ENCODE assay signal across 1 cellular context in the genomic region with DNA sequence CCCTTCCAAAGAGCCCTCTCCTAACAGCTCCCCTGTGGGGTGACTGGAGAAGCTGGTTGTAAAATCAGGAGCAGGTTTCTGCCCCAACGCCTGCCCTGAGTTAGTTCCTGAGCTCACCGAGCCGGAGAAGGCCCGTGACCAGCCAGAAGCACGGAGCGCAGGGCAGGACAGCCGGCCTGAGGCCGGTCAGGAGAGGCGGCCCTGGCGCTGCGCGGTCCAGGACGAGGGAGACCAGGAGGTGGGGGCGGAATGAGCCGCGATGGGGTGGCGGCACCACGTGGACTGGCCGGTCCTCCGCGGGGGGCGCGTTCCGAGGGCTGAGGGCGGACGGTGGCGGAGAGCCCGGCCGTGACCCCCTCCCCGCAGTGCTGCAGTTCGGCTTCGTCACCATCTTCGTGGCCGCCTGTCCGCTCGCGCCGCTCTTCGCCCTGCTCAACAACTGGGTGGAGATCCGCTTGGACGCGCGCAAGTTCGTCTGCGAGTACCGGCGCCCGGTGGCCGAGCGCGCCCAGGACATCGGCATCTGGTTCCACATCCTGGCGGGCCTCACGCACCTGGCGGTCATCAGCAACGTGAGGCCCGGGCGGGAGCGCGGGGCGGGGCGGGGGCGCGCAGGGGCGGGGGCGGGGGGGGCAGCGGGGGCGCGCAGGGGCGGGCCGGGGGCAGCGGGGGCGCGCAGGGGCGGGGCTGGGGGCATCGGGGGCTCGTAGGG.
A peak's percentile ranks its signal among the peaks of the same experiment; 100 is the strongest.
TF ChIP-seq lines count a peak whose summit lies in the region.

No MANE protein-coding gene starts in this region.

TF ChIP-seq in HepG2, 621 proteins besides CTCF, POLR2A, EP300 and RAD21 (continued from another document and continues in another):
- TF ChIP-seq, protein P1, sequence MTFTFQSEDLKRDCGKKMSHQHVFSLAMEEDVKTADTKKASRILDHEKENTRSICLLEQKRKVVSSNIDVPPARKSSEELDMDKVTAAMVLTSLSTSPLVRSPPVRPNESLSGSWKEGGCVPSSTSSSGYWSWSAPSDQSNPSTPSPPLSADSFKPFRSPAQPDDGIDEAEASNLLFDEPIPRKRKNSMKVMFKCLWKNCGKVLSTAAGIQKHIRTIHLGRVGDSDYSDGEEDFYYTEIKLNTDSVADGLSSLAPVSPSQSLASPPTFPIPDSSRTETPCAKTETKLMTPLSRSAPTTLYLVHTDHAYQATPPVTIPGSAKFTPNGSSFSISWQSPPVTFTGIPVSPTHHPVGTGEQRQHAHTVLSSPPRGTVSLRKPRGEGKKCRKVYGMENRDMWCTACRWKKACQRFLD (CRISPR knock-in tag; IDR thresholded peaks at IDR 0.05; ENCODE audit: borderline replicate concordance), result peak; percentile 91; the same call in 1 of the 2 replicates
- TF ChIP-seq ZC3H13 (CRISPR knock-in tag; IDR thresholded peaks at IDR 0.05) (peak; percentile 88; the same call in 1 of the 2 replicates), SOX13 (IDR thresholded peaks at IDR 0.05) (no peak), SOX13 (CRISPR knock-in tag; conservative IDR thresholded peaks at IDR 0.05 in 1 of 2, IDR thresholded peaks at IDR 0.05 in 1 of 2) (peak in 1 of 2 experiments; percentile 41; a peak in 1 of 4 replicates), ZFP1 (CRISPR knock-in tag; IDR thresholded peaks at IDR 0.05) (no peak), MATR3 (CRISPR knock-in tag; IDR thresholded peaks at IDR 0.05) (no peak), ZNF792 (CRISPR knock-in tag; IDR thresholded peaks at IDR 0.05) (peak; percentile 37; the same call in 1 of the 2 replicates), ZNF850 (CRISPR knock-in tag; conservative IDR thresholded peaks at IDR 0.05) (no peak), ARNTL (CRISPR knock-in tag; IDR thresholded peaks at IDR 0.05) (peak; percentile 96), GPN1 (CRISPR knock-in tag; IDR thresholded peaks at IDR 0.05; ENCODE audit: borderline replicate concordance) (no peak), ZKSCAN1 (IDR thresholded peaks at IDR 0.05; ENCODE audit: low read length) (no peak), ZNF282 (IDR thresholded peaks at IDR 0.05; ENCODE audit: partially characterized antibody) (no peak), NBN (conservative IDR thresholded peaks at IDR 0.05) (no peak), HDAC1 (CRISPR knock-in tag; IDR thresholded peaks at IDR 0.05) (peak; percentile 81), HHEX (CRISPR knock-in tag; IDR thresholded peaks at IDR 0.05) (no peak), KDM5B (CRISPR knock-in tag; IDR thresholded peaks at IDR 0.05; ENCODE audit: borderline replicate concordance) (peak; percentile 97), PAX8 (CRISPR knock-in tag; IDR thresholded peaks at IDR 0.05; ENCODE audit: borderline replicate concordance) (0 out of 2 replicates have a peak, but pooled peaks have one; percentile 45), ZSCAN22 (CRISPR knock-in tag; IDR thresholded peaks at IDR 0.05) (no peak), PHF5A (CRISPR knock-in tag; IDR thresholded peaks at IDR 0.05; ENCODE audit: low read depth, unreplicated experiment) (peak; percentile 3), NFATC3 (CRISPR knock-in tag; IDR thresholded peaks at IDR 0.05) (no peak), BRD4 (CRISPR knock-in tag; IDR thresholded peaks at IDR 0.05) (peak; percentile 81), MXI1 (IDR thresholded peaks at IDR 0.05; ENCODE audit: borderline replicate concordance, low read depth, low read length) (peak; percentile 79; the same call in 2 of the 3 replicates), NFYC (CRISPR knock-in tag; IDR thresholded peaks at IDR 0.05) (no peak; the same call in 1 of the 2 replicates), ZNF598 (CRISPR knock-in tag; IDR thresholded peaks at IDR 0.05; ENCODE audit: borderline replicate concordance) (peak; percentile 85; the same call in 1 of the 2 replicates), GABPB1 (CRISPR knock-in tag; IDR thresholded peaks at IDR 0.05) (peak; percentile 80)
- TF ChIP-seq, protein P2, sequence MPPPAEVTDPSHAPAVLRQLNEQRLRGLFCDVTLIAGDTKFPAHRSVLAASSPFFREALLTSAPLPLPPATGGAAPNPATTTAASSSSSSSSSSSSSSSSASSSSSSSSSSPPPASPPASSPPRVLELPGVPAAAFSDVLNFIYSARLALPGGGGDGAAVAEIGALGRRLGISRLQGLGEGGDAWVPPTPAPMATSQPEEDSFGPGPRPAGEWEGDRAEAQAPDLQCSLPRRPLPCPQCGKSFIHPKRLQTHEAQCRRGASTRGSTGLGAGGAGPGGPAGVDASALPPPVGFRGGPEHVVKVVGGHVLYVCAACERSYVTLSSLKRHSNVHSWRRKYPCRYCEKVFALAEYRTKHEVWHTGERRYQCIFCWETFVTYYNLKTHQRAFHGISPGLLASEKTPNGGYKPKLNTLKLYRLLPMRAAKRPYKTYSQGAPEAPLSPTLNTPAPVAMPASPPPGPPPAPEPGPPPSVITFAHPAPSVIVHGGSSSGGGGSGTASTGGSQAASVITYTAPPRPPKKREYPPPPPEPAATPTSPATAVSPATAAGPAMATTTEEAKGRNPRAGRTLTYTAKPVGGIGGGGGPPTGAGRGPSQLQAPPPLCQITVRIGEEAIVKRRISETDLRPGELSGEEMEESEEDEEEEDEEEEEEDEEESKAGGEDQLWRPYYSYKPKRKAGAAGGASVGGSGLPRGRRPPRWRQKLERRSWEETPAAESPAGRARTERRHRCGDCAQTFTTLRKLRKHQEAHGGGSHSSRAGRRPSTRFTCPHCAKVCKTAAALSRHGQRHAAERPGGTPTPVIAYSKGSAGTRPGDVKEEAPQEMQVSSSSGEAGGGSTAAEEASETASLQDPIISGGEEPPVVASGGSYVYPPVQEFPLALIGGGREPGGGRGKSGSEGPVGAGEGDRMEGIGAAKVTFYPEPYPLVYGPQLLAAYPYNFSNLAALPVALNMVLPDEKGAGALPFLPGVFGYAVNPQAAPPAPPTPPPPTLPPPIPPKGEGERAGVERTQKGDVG (CRISPR knock-in tag; IDR thresholded peaks at IDR 0.05; ENCODE audit: borderline replicate concordance), result no peak
- TF ChIP-seq, protein P3, sequence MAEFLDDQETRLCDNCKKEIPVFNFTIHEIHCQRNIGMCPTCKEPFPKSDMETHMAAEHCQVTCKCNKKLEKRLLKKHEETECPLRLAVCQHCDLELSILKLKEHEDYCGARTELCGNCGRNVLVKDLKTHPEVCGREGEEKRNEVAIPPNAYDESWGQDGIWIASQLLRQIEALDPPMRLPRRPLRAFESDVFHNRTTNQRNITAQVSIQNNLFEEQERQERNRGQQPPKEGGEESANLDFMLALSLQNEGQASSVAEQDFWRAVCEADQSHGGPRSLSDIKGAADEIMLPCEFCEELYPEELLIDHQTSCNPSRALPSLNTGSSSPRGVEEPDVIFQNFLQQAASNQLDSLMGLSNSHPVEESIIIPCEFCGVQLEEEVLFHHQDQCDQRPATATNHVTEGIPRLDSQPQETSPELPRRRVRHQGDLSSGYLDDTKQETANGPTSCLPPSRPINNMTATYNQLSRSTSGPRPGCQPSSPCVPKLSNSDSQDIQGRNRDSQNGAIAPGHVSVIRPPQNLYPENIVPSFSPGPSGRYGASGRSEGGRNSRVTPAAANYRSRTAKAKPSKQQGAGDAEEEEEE (CRISPR knock-in tag; IDR thresholded peaks at IDR 0.05; ENCODE audit: borderline replicate concordance), result peak; percentile 94
- TF ChIP-seq, protein P4, sequence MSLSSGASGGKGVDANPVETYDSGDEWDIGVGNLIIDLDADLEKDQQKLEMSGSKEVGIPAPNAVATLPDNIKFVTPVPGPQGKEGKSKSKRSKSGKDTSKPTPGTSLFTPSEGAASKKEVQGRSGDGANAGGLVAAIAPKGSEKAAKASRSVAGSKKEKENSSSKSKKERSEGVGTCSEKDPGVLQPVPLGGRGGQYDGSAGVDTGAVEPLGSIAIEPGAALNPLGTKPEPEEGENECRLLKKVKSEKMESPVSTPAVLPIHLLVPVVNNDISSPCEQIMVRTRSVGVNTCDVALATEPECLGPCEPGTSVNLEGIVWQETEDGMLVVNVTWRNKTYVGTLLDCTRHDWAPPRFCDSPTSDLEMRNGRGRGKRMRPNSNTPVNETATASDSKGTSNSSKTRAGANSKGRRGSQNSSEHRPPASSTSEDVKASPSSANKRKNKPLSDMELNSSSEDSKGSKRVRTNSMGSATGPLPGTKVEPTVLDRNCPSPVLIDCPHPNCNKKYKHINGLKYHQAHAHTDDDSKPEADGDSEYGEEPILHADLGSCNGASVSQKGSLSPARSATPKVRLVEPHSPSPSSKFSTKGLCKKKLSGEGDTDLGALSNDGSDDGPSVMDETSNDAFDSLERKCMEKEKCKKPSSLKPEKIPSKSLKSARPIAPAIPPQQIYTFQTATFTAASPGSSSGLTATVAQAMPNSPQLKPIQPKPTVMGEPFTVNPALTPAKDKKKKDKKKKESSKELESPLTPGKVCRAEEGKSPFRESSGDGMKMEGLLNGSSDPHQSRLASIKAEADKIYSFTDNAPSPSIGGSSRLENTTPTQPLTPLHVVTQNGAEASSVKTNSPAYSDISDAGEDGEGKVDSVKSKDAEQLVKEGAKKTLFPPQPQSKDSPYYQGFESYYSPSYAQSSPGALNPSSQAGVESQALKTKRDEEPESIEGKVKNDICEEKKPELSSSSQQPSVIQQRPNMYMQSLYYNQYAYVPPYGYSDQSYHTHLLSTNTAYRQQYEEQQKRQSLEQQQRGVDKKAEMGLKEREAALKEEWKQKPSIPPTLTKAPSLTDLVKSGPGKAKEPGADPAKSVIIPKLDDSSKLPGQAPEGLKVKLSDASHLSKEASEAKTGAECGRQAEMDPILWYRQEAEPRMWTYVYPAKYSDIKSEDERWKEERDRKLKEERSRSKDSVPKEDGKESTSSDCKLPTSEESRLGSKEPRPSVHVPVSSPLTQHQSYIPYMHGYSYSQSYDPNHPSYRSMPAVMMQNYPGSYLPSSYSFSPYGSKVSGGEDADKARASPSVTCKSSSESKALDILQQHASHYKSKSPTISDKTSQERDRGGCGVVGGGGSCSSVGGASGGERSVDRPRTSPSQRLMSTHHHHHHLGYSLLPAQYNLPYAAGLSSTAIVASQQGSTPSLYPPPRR (CRISPR knock-in tag; IDR thresholded peaks at IDR 0.05; ENCODE audit: borderline replicate concordance), result peak; percentile 80; the same call in 1 of the 2 replicates
- TF ChIP-seq, protein P5, sequence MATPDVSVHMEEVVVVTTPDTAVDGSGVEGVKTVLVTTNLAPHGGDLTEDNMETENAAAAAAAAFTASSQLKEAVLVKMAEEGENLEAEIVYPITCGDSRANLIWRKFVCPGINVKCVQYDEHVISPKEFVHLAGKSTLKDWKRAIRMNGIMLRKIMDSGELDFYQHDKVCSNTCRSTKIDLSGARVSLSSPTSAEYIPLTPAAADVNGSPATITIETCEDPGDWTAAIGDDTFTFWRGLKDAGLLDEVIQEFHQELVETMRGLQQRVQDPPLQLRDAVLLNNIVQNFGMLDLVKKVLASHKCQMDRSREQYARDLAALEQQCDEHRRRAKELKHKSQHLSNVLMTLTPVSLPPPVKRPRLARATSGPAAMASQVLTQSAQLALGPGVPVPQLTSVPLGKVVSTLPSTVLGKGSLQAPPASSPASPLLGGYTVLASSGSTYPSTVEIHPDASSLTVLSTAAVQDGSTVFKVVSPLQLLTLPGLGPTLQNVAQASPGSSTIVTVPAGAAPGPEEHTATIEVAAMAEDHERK (CRISPR knock-in tag; IDR thresholded peaks at IDR 0.05; ENCODE audit: low read depth), result 0 out of 2 replicates have a peak, but pooled peaks have one; percentile 23
- TF ChIP-seq, protein P6, sequence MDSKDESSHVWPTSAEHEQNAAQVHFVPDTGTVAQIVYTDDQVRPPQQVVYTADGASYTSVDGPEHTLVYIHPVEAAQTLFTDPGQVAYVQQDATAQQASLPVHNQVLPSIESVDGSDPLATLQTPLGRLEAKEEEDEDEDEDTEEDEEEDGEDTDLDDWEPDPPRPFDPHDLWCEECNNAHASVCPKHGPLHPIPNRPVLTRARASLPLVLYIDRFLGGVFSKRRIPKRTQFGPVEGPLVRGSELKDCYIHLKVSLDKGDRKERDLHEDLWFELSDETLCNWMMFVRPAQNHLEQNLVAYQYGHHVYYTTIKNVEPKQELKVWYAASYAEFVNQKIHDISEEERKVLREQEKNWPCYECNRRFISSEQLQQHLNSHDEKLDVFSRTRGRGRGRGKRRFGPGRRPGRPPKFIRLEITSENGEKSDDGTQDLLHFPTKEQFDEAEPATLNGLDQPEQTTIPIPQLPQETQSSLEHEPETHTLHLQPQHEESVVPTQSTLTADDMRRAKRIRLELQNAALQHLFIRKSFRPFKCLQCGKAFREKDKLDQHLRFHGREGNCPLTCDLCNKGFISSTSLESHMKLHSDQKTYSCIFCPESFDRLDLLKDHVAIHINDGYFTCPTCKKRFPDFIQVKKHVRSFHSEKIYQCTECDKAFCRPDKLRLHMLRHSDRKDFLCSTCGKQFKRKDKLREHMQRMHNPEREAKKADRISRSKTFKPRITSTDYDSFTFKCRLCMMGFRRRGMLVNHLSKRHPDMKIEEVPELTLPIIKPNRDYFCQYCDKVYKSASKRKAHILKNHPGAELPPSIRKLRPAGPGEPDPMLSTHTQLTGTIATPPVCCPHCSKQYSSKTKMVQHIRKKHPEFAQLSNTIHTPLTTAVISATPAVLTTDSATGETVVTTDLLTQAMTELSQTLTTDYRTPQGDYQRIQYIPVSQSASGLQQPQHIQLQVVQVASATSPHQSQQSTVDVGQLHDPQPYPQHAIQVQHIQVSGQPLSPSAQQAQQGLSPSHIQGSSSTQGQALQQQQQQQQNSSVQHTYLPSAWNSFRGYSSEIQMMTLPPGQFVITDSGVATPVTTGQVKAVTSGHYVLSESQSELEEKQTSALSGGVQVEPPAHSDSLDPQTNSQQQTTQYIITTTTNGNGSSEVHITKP (CRISPR knock-in tag; IDR thresholded peaks at IDR 0.05; ENCODE audit: low read depth), result peak; percentile 65
- TF ChIP-seq, protein P7, sequence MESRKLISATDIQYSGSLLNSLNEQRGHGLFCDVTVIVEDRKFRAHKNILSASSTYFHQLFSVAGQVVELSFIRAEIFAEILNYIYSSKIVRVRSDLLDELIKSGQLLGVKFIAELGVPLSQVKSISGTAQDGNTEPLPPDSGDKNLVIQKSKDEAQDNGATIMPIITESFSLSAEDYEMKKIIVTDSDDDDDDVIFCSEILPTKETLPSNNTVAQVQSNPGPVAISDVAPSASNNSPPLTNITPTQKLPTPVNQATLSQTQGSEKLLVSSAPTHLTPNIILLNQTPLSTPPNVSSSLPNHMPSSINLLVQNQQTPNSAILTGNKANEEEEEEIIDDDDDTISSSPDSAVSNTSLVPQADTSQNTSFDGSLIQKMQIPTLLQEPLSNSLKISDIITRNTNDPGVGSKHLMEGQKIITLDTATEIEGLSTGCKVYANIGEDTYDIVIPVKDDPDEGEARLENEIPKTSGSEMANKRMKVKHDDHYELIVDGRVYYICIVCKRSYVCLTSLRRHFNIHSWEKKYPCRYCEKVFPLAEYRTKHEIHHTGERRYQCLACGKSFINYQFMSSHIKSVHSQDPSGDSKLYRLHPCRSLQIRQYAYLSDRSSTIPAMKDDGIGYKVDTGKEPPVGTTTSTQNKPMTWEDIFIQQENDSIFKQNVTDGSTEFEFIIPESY (CRISPR knock-in tag; IDR thresholded peaks at IDR 0.05), result no peak
- TF ChIP-seq, protein P8, sequence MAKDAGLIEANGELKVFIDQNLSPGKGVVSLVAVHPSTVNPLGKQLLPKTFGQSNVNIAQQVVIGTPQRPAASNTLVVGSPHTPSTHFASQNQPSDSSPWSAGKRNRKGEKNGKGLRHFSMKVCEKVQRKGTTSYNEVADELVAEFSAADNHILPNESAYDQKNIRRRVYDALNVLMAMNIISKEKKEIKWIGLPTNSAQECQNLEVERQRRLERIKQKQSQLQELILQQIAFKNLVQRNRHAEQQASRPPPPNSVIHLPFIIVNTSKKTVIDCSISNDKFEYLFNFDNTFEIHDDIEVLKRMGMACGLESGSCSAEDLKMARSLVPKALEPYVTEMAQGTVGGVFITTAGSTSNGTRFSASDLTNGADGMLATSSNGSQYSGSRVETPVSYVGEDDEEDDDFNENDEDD (CRISPR knock-in tag; IDR thresholded peaks at IDR 0.05; ENCODE audit: borderline replicate concordance), result peak; percentile 79
- TF ChIP-seq, protein P9, sequence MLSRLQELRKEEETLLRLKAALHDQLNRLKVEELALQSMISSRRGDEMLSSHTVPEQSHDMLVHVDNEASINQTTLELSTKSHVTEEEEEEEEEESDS (CRISPR knock-in tag; IDR thresholded peaks at IDR 0.05; ENCODE audit: borderline replicate concordance), result no peak
